ENCODE assay signal across 1 cellular context in genomic region chr21:31814356-31814755, GRCh38. TPM values are rescaled to one million over a fixed set of nuclear protein-coding genes. Genes with fewer than 3 reads are reported as not detected.
"Had no signal": no experiment of that assay in that cellular context is flagged by ENCODE, and none has a peak within 500 bp of the region (broad histone marks: within the 10 kb centered on the region; RNA-seq: fewer than 3 reads in every experiment).

No MANE protein-coding gene starts in this region.

RNA-seq across cellular contexts. Expression of gene HUNK, which starts 58.5 kb away (rescaled TPM):
- total RNA-seq: HFFc6 had no signal
